In the genomic region with DNA sequence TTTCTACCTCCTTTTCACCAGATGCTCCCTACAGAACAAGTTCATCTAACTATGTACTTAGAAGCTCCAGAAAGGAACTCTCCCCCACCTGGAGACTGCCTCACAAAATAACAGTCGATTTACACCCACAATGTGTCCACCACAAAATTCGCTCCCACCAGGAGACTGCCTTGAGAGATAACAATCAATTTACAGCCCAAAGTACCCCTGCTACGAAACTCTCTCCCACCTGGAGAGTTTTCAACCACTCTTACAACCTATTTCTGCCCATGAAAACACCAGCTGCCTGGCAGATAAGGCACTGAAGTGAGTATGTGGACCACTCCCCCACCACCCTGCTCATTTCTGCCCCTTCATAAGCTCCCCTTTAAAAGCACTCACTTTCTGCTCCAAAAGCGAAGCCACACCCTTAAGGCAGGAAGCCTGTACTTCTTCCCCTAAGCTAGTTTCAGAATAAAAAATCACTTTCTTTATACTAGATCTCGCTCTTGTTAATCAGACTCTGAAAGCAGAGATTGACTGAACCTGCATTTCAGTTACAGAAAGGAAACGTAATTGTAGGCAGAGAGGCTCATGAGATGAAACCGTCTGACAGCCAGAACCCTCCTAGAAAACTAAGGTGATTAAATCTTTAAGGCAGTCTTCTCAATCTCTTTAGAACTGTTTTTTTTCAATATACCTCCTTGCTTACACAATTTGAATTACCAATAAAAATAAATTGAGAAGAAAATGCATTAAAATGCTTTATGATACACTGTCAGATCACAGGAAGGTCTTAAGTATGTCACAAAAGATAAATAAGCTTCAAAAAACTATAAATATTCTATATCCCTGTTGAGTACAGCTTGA, we compare ENCODE assay signal across 11 cellular contexts.
DNase-seq lines count a peak whose midpoint lies in the region; ATAC-seq and TF ChIP-seq lines count a peak whose summit lies in the region.
"Had no signal": no experiment of that assay in that cellular context is flagged by ENCODE, and none has a peak within 500 bp of the region (broad histone marks: within the 10 kb centered on the region; RNA-seq: fewer than 3 reads in every experiment).

No MANE protein-coding gene starts in this region.

- H3K27me3 ChIP-seq in endodermal cell (ENCODE audit: control insufficient read depth, insufficient read depth, low read length, poor library complexity, severe bottlenecking) (no peaks in the 10 kb centered on the region), SK-N-SH (ENCODE audit: insufficient read depth) (no peaks in the 10 kb centered on the region), colonic mucosa (no peaks in the 10 kb centered on the region)
- H3K27me3 ChIP-seq: SJSA1 had no signal

- H3K4me1 ChIP-seq in endodermal cell (ENCODE audit: control insufficient read depth, insufficient read depth, low read length), result peaks cover 9% of the 10 kb centered on the region
- no peaks in the 10 kb centered on the region; a peak in 1 of 4 replicates for H3K4me1 ChIP-seq in SK-N-SH (ENCODE audit: control insufficient read depth in 1 of 2, insufficient read depth in 2 of 2, low read depth in 1 of 2, low read length in 1 of 2)
- peaks cover 6% of the 10 kb centered on the region for H3K4me1 ChIP-seq in colonic mucosa
- H3K4me1 ChIP-seq: SJSA1 had no signal

- peak; percentile 80 for ATAC-seq in GM18498 (IDR thresholded peaks at IDR 0.05; ENCODE audit: unreplicated experiment)
- ATAC-seq in GM19395 (IDR thresholded peaks at IDR 0.05; ENCODE audit: unreplicated experiment), result peak; percentile 90
- peak; percentile 81 for ATAC-seq in HG03159 (IDR thresholded peaks at IDR 0.05; ENCODE audit: unreplicated experiment)

- no peaks in the 10 kb centered on the region for H3K9me2 ChIP-seq in SK-N-SH

- H3K9ac ChIP-seq in endodermal cell (ENCODE audit: extremely low read depth, low read length, poor library complexity, severe bottlenecking), result no peak overlapping the region
- no peak overlapping the region for H3K9ac ChIP-seq in SK-N-SH
- no peak overlapping the region for H3K9ac ChIP-seq in colonic mucosa (ENCODE audit: low read depth in 2 of 2, low read length in 2 of 2)

- H3K27me3 Mint-ChIP-seq in endodermal cell (ENCODE audit: insufficient read depth), result no peaks in the 10 kb centered on the region

- no peak overlapping the region for H2AFZ ChIP-seq in SK-N-SH (ENCODE audit: low read depth)

- H4K20me1 ChIP-seq in SK-N-SH (ENCODE audit: insufficient read depth), result no peaks in the 10 kb centered on the region

- no peaks in the 10 kb centered on the region for H3F3A ChIP-seq in SK-N-SH (replicated peaks; ENCODE audit: insufficient read depth)

- no peaks in the 10 kb centered on the region for H3K9me3 Mint-ChIP-seq in endodermal cell
- H3K9me3 Mint-ChIP-seq: natural killer cell treated with Interleukin-12 subunit alpha and Interleukin-12 subunit beta and Interleukin-15 and Interleukin-18, amount 100 ng/mL, for 72 hours had no signal

- H3K4me3 ChIP-seq in endodermal cell (ENCODE audit: low read length), result peak overlapping the region; percentile 67
- H3K4me3 ChIP-seq in SK-N-SH (ENCODE audit: low read depth in 2 of 2, low read length in 1 of 2), result no peak overlapping the region
- H3K4me3 ChIP-seq in colonic mucosa, result no peak overlapping the region
- H3K4me3 ChIP-seq: SJSA1 had no signal

- DNase-seq in endodermal cell, result peak; percentile 56
- no peak for DNase-seq in SK-N-SH
- DNase-seq in posterior cingulate gyrus, result no peak
- no peak for DNase-seq in colonic mucosa
- no peak for DNase-seq in NCI-H2227 (lab: John Stamatoyannopoulos, UW; ENCODE audit: unreplicated experiment)
- DNase-seq: NCI-H2029 had no signal

- H3K36me3 Mint-ChIP-seq in endodermal cell (ENCODE audit: low read depth), result no peaks in the 10 kb centered on the region
- H3K36me3 Mint-ChIP-seq: natural killer cell treated with Interleukin-12 subunit alpha and Interleukin-12 subunit beta and Interleukin-15 and Interleukin-18, amount 100 ng/mL, for 72 hours had no signal

- no peaks in the 10 kb centered on the region for H3K36me3 ChIP-seq in endodermal cell (ENCODE audit: control insufficient read depth, insufficient read depth, low read length)
- no peaks in the 10 kb centered on the region for H3K36me3 ChIP-seq in SK-N-SH (replicated peaks in 1 of 2; ENCODE audit: control insufficient read depth in 1 of 2, insufficient read depth in 2 of 2, low read length in 1 of 2)
- no peaks in the 10 kb centered on the region for H3K36me3 ChIP-seq in colonic mucosa
- H3K36me3 ChIP-seq: SJSA1 had no signal

- no peak for TF ChIP-seq EP300 in SK-N-SH (IDR thresholded peaks at IDR 0.05; ENCODE audit: borderline replicate concordance in 1 of 2, low read depth in 1 of 2, low read length in 1 of 2)

- H3K27ac Mint-ChIP-seq in endodermal cell, result no peak overlapping the region
- H3K27ac Mint-ChIP-seq: natural killer cell treated with Interleukin-12 subunit alpha and Interleukin-12 subunit beta and Interleukin-15 and Interleukin-18, amount 100 ng/mL, for 72 hours had no signal

- POLR2A ChIA-PET in SK-N-SH (lab: Yijun Ruan, JAX), result interaction anchor here (0.6 kb wide), 1 partner anchor 9 kb away, joined by 3 read pairs; no protein-coding TSS in a partner anchor

- TF ChIP-seq CTCF in endodermal cell (conservative IDR thresholded peaks at IDR 0.05) (no peak), SK-N-SH (IDR thresholded peaks at IDR 0.05) (no peak), colonic mucosa (IDR thresholded peaks at IDR 0.05) (no peak)

- CTCF ChIA-PET in SK-N-SH (lab: Yijun Ruan, JAX), result interaction anchor here (1.3 to 3.2 kb wide), 4 partner anchors 22 to 573 kb away, joined by 3 to 13 read pairs (median 4); no protein-coding TSS in a partner anchor

- H3K4me3 Mint-ChIP-seq in endodermal cell, result no peak overlapping the region
- H3K4me3 Mint-ChIP-seq: natural killer cell treated with Interleukin-12 subunit alpha and Interleukin-12 subunit beta and Interleukin-15 and Interleukin-18, amount 100 ng/mL, for 72 hours had no signal

- intact Hi-C loops in posterior cingulate gyrus (cut with DNase I), result no loop called here
- intact Hi-C loops in colonic mucosa (cut with DNase I), result no loop called here

- 51 to 80% methylated on average over 5 to 7 of the region's 7 CpGs for WGBS in endodermal cell (ENCODE audit: insufficient coverage in 1 of 2, insufficient read length in 1 of 2), 2 experiments
- 48% methylated on average over 7 of the region's 7 CpGs for WGBS in SK-N-SH (ENCODE audit: low lambda C conversion rate)

- H3K9me3 ChIP-seq in endodermal cell (ENCODE audit: control insufficient read depth, low read length) (no peaks in the 10 kb centered on the region), SK-N-SH (no peaks in the 10 kb centered on the region), colonic mucosa (no peaks in the 10 kb centered on the region)
- H3K9me3 ChIP-seq: SJSA1 had no signal

- no peak for TF ChIP-seq RAD21 in SK-N-SH (IDR thresholded peaks at IDR 0.05; ENCODE audit: low read length)

- no peaks in the 10 kb centered on the region for H3K79me2 ChIP-seq in SK-N-SH (ENCODE audit: insufficient read depth)

- no peak overlapping the region for H3K4me2 ChIP-seq in SK-N-SH

- H3K4me1 Mint-ChIP-seq in endodermal cell, result peaks cover 11% of the 10 kb centered on the region

- H3K27ac ChIP-seq in endodermal cell (ENCODE audit: low read depth, low read length), result no peak overlapping the region
- no peak overlapping the region for H3K27ac ChIP-seq in SK-N-SH (ENCODE audit: low read depth in 2 of 2, low read length in 1 of 2)
- no peak overlapping the region for H3K27ac ChIP-seq in colonic mucosa
- H3K27ac ChIP-seq: SJSA1 had no signal

TF ChIP-seq in SK-N-SH, 30 proteins besides CTCF, POLR2A, EP300 and RAD21:
- TF ChIP-seq ELF1 (IDR thresholded peaks at IDR 0.05), result no peak
- TF ChIP-seq, protein P1, sequence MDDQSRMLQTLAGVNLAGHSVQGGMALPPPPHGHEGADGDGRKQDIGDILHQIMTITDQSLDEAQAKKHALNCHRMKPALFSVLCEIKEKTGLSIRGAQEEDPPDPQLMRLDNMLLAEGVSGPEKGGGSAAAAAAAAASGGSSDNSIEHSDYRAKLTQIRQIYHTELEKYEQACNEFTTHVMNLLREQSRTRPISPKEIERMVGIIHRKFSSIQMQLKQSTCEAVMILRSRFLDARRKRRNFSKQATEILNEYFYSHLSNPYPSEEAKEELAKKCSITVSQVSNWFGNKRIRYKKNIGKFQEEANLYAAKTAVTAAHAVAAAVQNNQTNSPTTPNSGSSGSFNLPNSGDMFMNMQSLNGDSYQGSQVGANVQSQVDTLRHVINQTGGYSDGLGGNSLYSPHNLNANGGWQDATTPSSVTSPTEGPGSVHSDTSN (IDR thresholded peaks at IDR 0.05), result no peak
- TF ChIP-seq TCF12 (IDR thresholded peaks at IDR 0.05), result no peak
